In genomic region chr7:30504347-30505173, GRCh38 we compare ENCODE assay signal across 1 cellular context.
A peak's percentile ranks its signal among the peaks of the same experiment; 100 is the strongest.
TF ChIP-seq lines count a peak whose summit lies in the region.

Gene GGCT, minus strand, starts transcription at chr7:30504829. Its CDS starts 120 bp downstream, at chr7:30504709.

TF ChIP-seq in HepG2, 621 proteins besides CTCF, POLR2A, EP300 and RAD21 (continued from another document and continues in another):
- TF ChIP-seq ZHX2 (IDR thresholded peaks at IDR 0.05; ENCODE audit: low read depth): no peak
- TF ChIP-seq ZHX2 (CRISPR knock-in tag; IDR thresholded peaks at IDR 0.05; ENCODE audit: borderline replicate concordance): no peak
- peak; percentile 79; the same call in 1 of the 2 replicates for TF ChIP-seq ZZZ3 (CRISPR knock-in tag; IDR thresholded peaks at IDR 0.05; ENCODE audit: borderline replicate concordance)
- TF ChIP-seq ZFAT (CRISPR knock-in tag; conservative IDR thresholded peaks at IDR 0.05): no peak
- 0 out of 2 replicates have a peak, but pooled peaks have one; percentile 66 for TF ChIP-seq DNMT1 (CRISPR knock-in tag; IDR thresholded peaks at IDR 0.05)
- TF ChIP-seq ZEB1 (IDR thresholded peaks at IDR 0.05; ENCODE audit: insufficient replicate concordance, low read depth): peak; percentile 46
- no peak for TF ChIP-seq MYNN (CRISPR knock-in tag; IDR thresholded peaks at IDR 0.05; ENCODE audit: low read depth)
- no peak for TF ChIP-seq FOXJ3 (CRISPR knock-in tag; IDR thresholded peaks at IDR 0.05; ENCODE audit: borderline replicate concordance)
- TF ChIP-seq TP53 (CRISPR knock-in tag; conservative IDR thresholded peaks at IDR 0.05): no peak
- 0 out of 2 replicates have a peak, but pooled peaks have one; percentile 35 for TF ChIP-seq ZSCAN25 (CRISPR knock-in tag; IDR thresholded peaks at IDR 0.05)
- TF ChIP-seq AKAP8 (CRISPR knock-in tag; IDR thresholded peaks at IDR 0.05): no peak; the same call in 1 of the 2 replicates
- TF ChIP-seq ZFP36L1 (CRISPR knock-in tag; IDR thresholded peaks at IDR 0.05): no peak
- TF ChIP-seq ZNF598 (CRISPR knock-in tag; IDR thresholded peaks at IDR 0.05; ENCODE audit: borderline replicate concordance): no peak
- TF ChIP-seq SP4 (CRISPR knock-in tag; IDR thresholded peaks at IDR 0.05): peak; percentile 64; the same call in 1 of the 2 replicates
- TF ChIP-seq ZBTB33 (CRISPR knock-in tag; IDR thresholded peaks at IDR 0.05): no peak; the same call in 1 of the 2 replicates
- no peak for TF ChIP-seq SOX5 (CRISPR knock-in tag; IDR thresholded peaks at IDR 0.05; ENCODE audit: borderline replicate concordance)
- TF ChIP-seq NFE2L2 (IDR thresholded peaks at IDR 0.05; ENCODE audit: low read length): no peak
- TF ChIP-seq HDAC2 (CRISPR knock-in tag; IDR thresholded peaks at IDR 0.05): peak; percentile 24
- TF ChIP-seq MXD3 (CRISPR knock-in tag; IDR thresholded peaks at IDR 0.05): no peak; the same call in 1 of the 2 replicates
- TF ChIP-seq PHF21A (CRISPR knock-in tag; IDR thresholded peaks at IDR 0.05): peak; percentile 94
- no peak for TF ChIP-seq REXO4 (CRISPR knock-in tag; IDR thresholded peaks at IDR 0.05; ENCODE audit: borderline replicate concordance)
- TF ChIP-seq ZIK1 (CRISPR knock-in tag; IDR thresholded peaks at IDR 0.05; ENCODE audit: borderline replicate concordance, low read depth): peak; percentile 40; the same call in 1 of the 2 replicates
- no peak for TF ChIP-seq ZNF460 (CRISPR knock-in tag; IDR thresholded peaks at IDR 0.05; ENCODE audit: borderline replicate concordance)
- 0 out of 2 replicates have a peak, but pooled peaks have one; percentile 43 for TF ChIP-seq PRDM4 (CRISPR knock-in tag; IDR thresholded peaks at IDR 0.05; ENCODE audit: borderline replicate concordance)
- TF ChIP-seq TOPORS (CRISPR knock-in tag; IDR thresholded peaks at IDR 0.05): peak; percentile 50; the same call in 1 of the 2 replicates
- TF ChIP-seq ZNF580 (CRISPR knock-in tag; IDR thresholded peaks at IDR 0.05; ENCODE audit: borderline replicate concordance, low read depth): no peak
- TF ChIP-seq REPIN1 (CRISPR knock-in tag; IDR thresholded peaks at IDR 0.05; ENCODE audit: borderline replicate concordance, low read depth): peak; percentile 72
- TF ChIP-seq HINFP (CRISPR knock-in tag; IDR thresholded peaks at IDR 0.05; ENCODE audit: low read depth): no peak
- no peak; the same call in 1 of the 2 replicates for TF ChIP-seq ZNF878 (CRISPR knock-in tag; IDR thresholded peaks at IDR 0.05)
- TF ChIP-seq HOXD1 (CRISPR knock-in tag; IDR thresholded peaks at IDR 0.05): no peak
- TF ChIP-seq MEF2D (CRISPR knock-in tag; IDR thresholded peaks at IDR 0.05): 0 out of 2 replicates have a peak, but pooled peaks have one; percentile 28
- peak; percentile 40; the same call in 1 of the 2 replicates for TF ChIP-seq SMAD3 (CRISPR knock-in tag; IDR thresholded peaks at IDR 0.05)
- no peak for TF ChIP-seq TIGD3 (CRISPR knock-in tag; IDR thresholded peaks at IDR 0.05; ENCODE audit: borderline replicate concordance)
- no peak for TF ChIP-seq SCMH1 (CRISPR knock-in tag; IDR thresholded peaks at IDR 0.05; ENCODE audit: borderline replicate concordance)
- no peak for TF ChIP-seq CHD4 (IDR thresholded peaks at IDR 0.05; ENCODE audit: borderline replicate concordance, low read length)
- TF ChIP-seq BHLHE40 (IDR thresholded peaks at IDR 0.05; ENCODE audit: low read length): 0 out of 2 replicates have a peak, but pooled peaks have one; percentile 4
- TF ChIP-seq ZMAT3 (CRISPR knock-in tag; conservative IDR thresholded peaks at IDR 0.05): 0 out of 2 replicates have a peak, but pooled peaks have one; percentile 51
- no peak for TF ChIP-seq FLYWCH1 (CRISPR knock-in tag; IDR thresholded peaks at IDR 0.05)
- no peak for TF ChIP-seq RFX1 (IDR thresholded peaks at IDR 0.05)
- 0 out of 2 replicates have a peak, but pooled peaks have one; percentile 69 for TF ChIP-seq SSRP1 (CRISPR knock-in tag; IDR thresholded peaks at IDR 0.05)
- TF ChIP-seq RXRA (CRISPR knock-in tag; IDR thresholded peaks at IDR 0.05): no peak; the same call in 1 of the 2 replicates
- no peak for TF ChIP-seq HOXA7 (CRISPR knock-in tag; IDR thresholded peaks at IDR 0.05)
- TF ChIP-seq RFXANK (CRISPR knock-in tag; IDR thresholded peaks at IDR 0.05): no peak
- TF ChIP-seq ZNF136 (CRISPR knock-in tag; IDR thresholded peaks at IDR 0.05; ENCODE audit: low read depth): no peak
- TF ChIP-seq CBX1 (IDR thresholded peaks at IDR 0.05; ENCODE audit: low read depth): peak; percentile 82
- TF ChIP-seq JDP2 (CRISPR knock-in tag; IDR thresholded peaks at IDR 0.05; ENCODE audit: borderline replicate concordance): no peak
- peak; percentile 66; the same call in 1 of the 2 replicates for TF ChIP-seq ZGPAT (CRISPR knock-in tag; IDR thresholded peaks at IDR 0.05)
- peak; percentile 63; the same call in 1 of the 2 replicates for TF ChIP-seq ZNF317 (CRISPR knock-in tag; IDR thresholded peaks at IDR 0.05)
- TF ChIP-seq ZNF552 (CRISPR knock-in tag; IDR thresholded peaks at IDR 0.05; ENCODE audit: borderline replicate concordance): 0 out of 2 replicates have a peak, but pooled peaks have one; percentile 22
- peak; percentile 47; the same call in 1 of the 2 replicates for TF ChIP-seq ZSCAN31 (CRISPR knock-in tag; IDR thresholded peaks at IDR 0.05; ENCODE audit: low read depth)
- no peak for TF ChIP-seq FOXA1 (IDR thresholded peaks at IDR 0.05)
- TF ChIP-seq FOXA1 (CRISPR knock-in tag; IDR thresholded peaks at IDR 0.05): no peak
- no peak for TF ChIP-seq ZNF691 (CRISPR knock-in tag; IDR thresholded peaks at IDR 0.05; ENCODE audit: borderline replicate concordance, low read depth)
- TF ChIP-seq NR1H2 (CRISPR knock-in tag; IDR thresholded peaks at IDR 0.05; ENCODE audit: borderline replicate concordance, low read depth): no peak
- no peak for TF ChIP-seq ADNP (CRISPR knock-in tag; IDR thresholded peaks at IDR 0.05)
